19 cellular contexts compared by ENCODE assay signal in the genomic region with DNA sequence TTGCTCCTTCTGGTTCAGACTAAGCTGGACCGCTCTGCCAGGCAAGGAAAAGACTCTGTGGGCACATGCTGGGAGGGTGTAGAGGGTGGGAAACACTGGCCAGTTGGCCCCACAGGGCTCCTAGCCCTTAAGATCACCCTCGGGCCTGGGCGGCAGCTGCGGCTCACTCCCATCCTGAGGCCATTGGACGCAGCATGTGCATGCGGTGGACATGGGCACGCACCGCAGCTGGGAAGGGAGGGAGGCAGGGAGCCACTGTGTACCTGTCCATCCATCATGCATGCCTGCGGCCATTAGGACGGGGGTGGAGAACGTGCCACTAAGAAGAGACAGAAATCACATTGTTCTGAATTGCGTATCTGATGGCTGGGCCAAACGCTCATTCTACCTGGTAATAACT.
DNase-seq lines count a peak whose midpoint lies in the region; ATAC-seq and TF ChIP-seq lines count a peak whose summit lies in the region.
"Had no signal": no experiment of that assay in that cellular context is flagged by ENCODE, and none has a peak within 500 bp of the region (broad histone marks: within the 10 kb centered on the region; RNA-seq: fewer than 3 reads in every experiment).

No MANE protein-coding gene starts in this region.

- H3K9me3 ChIP-seq in mammary epithelial cell (replicated peaks; ENCODE audit: insufficient read depth, low read length) (no peaks in the 10 kb centered on the region), breast epithelium (peaks cover 15 to 35% of the 10 kb centered on the region in 2 donors), upper lobe of right lung (no peaks in the 10 kb centered on the region)
- H3K9me3 ChIP-seq: A549, Caco-2 had no signal

- no peak overlapping the region for H3K27ac Mint-ChIP-seq in osteocyte (ENCODE audit: unreplicated experiment)
- H3K27ac Mint-ChIP-seq: B cell; CD4-positive, alpha-beta T cell; CD8-positive, alpha-beta T cell had no signal

- ATAC-seq in upper lobe of right lung = peak; percentile 16
- no peak for ATAC-seq in HG03521 (IDR thresholded peaks at IDR 0.05; ENCODE audit: unreplicated experiment)
- ATAC-seq in HG02588 (IDR thresholded peaks at IDR 0.05; ENCODE audit: unreplicated experiment) = no peak
- ATAC-seq: A549; CD8-positive, alpha-beta T cell had no signal

- no peaks in the 10 kb centered on the region for H3K36me3 ChIP-seq in mammary epithelial cell (ENCODE audit: insufficient read depth, low read length)
- H3K36me3 ChIP-seq in breast epithelium = no peaks in the 10 kb centered on the region
- H3K36me3 ChIP-seq in upper lobe of right lung = no peaks in the 10 kb centered on the region
- H3K36me3 ChIP-seq: BLaER1 treated with 17β-estradiol and CSF1 and Interleukin-3, amounts not matched to agents 10 nM and 100 nM had no signal

- no peak for TF ChIP-seq CTCF in mammary epithelial cell (conservative IDR thresholded peaks at IDR 0.05 in 1 of 2, IDR thresholded peaks at IDR 0.05 in 1 of 2; ENCODE audit: extremely low read depth in 1 of 2, insufficient read depth in 1 of 2, low read depth in 1 of 2, low read length in 2 of 2)
- no peak for TF ChIP-seq CTCF in breast epithelium (IDR thresholded peaks at IDR 0.05)
- no peak for TF ChIP-seq CTCF in osteocyte (IDR thresholded peaks at IDR 0.05)
- no peak for TF ChIP-seq CTCF in upper lobe of right lung (IDR thresholded peaks at IDR 0.05)
- TF ChIP-seq CTCF in GM13977 (IDR thresholded peaks at IDR 0.05; ENCODE audit: extremely low read depth, insufficient read depth, missing control alignments) = no peak

- H3K27ac ChIP-seq in mammary epithelial cell (ENCODE audit: insufficient read depth, low read depth, low read length) (no peak overlapping the region), breast epithelium (no peak overlapping the region), upper lobe of right lung (no peak overlapping the region)
- H3K27ac ChIP-seq: 22Rv1; A549; BLaER1 treated with 17β-estradiol and CSF1 and Interleukin-3, amounts not matched to agents 10 nM and 100 nM; C4-2B had no signal

- H3K9ac ChIP-seq in mammary epithelial cell (ENCODE audit: insufficient read depth, low read length) = no peak overlapping the region
- H3K9ac ChIP-seq: BLaER1 treated with 17β-estradiol and CSF1 and Interleukin-3, amounts not matched to agents 10 nM and 100 nM had no signal

- no peaks in the 10 kb centered on the region for H3K4me1 ChIP-seq in mammary epithelial cell (ENCODE audit: insufficient read depth, low read length)
- H3K4me1 ChIP-seq in breast epithelium = no peaks in the 10 kb centered on the region
- H3K4me1 ChIP-seq in upper lobe of right lung = no peaks in the 10 kb centered on the region
- H3K4me1 ChIP-seq: A549, Caco-2 had no signal

- TF ChIP-seq POLR2A in breast epithelium (IDR thresholded peaks at IDR 0.05) = no peak

- no peak overlapping the region for H3K4me2 ChIP-seq in mammary epithelial cell (ENCODE audit: insufficient read depth, low read depth, low read length)
- H3K4me2 ChIP-seq: A549; BLaER1 treated with 17β-estradiol and CSF1 and Interleukin-3, amounts not matched to agents 10 nM and 100 nM had no signal

- CTCF ChIA-PET in mammary epithelial cell (lab: Charles Lee; ENCODE audit: low non-redundant PET) = no interaction called here

- H4K20me1 ChIP-seq in mammary epithelial cell (ENCODE audit: insufficient read depth, low read length) = no peaks in the 10 kb centered on the region
- H4K20me1 ChIP-seq: BLaER1 treated with 17β-estradiol and CSF1 and Interleukin-3, amounts not matched to agents 10 nM and 100 nM had no signal

- no peak overlapping the region for H3K4me3 Mint-ChIP-seq in osteocyte (ENCODE audit: unreplicated experiment)
- H3K4me3 Mint-ChIP-seq: B cell; CD4-positive, alpha-beta T cell; CD8-positive, alpha-beta T cell had no signal

- DNase-seq in mammary epithelial cell (no peak), breast epithelium (ENCODE audit: low spot score in 2 of 2) (no peak), osteocyte (ENCODE audit: extremely low spot score, unreplicated experiment) (peak; percentile 79), upper lobe of right lung (no peak), GM13977 (ENCODE audit: low spot score) (no peak)
- DNase-seq: AML-193; Caco-2; Calu3; CD4-positive, alpha-beta T cell; CD8-positive, alpha-beta T cell; DMS79 treated with DMSO at 0.1 percent for 48 hours; GF-D8 had no signal

- H3K36me3 Mint-ChIP-seq in osteocyte (ENCODE audit: unreplicated experiment) = peaks cover 2% of the 10 kb centered on the region
- H3K36me3 Mint-ChIP-seq: CD8-positive, alpha-beta T cell had no signal

- peaks cover 6% of the 10 kb centered on the region for H3K27me3 Mint-ChIP-seq in osteocyte (ENCODE audit: unreplicated experiment)
- H3K27me3 Mint-ChIP-seq: B cell; CD4-positive, alpha-beta T cell had no signal

- dilution Hi-C loops in mammary epithelial cell (cut with HindIII; ENCODE audit: low sequenced_read_pairs) = no loop called here

- BruUV-seq in mammary epithelial cell (replicated peaks; lab: Mats Ljungman, UMichigan) = no TSS peak

- 75% methylated on average over 11 of the region's 13 CpGs for WGBS in mammary epithelial cell (ENCODE audit: low coverage, missing lambda C conversion rate)

- no peak overlapping the region for H3K4me3 ChIP-seq in mammary epithelial cell (replicated peaks in 1 of 3; ENCODE audit: insufficient read depth in 1 of 3, low read depth in 2 of 3, low read length in 3 of 3)
- no peak overlapping the region for H3K4me3 ChIP-seq in breast epithelium
- no peak overlapping the region for H3K4me3 ChIP-seq in upper lobe of right lung
- H3K4me3 ChIP-seq: A549; BLaER1 treated with 17β-estradiol and CSF1 and Interleukin-3, amounts not matched to agents 10 nM and 100 nM had no signal

- intact Hi-C loops in mammary epithelial cell (cut with micrococcal nuclease) (no loop called here), breast epithelium (cut with DNase I; ENCODE audit: low total_unique reads) (no loop called here), upper lobe of right lung (cut with DNase I) (no loop called here)

- in situ Hi-C loops in mammary epithelial cell (cut with MboI; ENCODE audit: low sequenced_read_pairs in 2 of 2) = no loop called here
- in situ Hi-C loops in GM13977 (cut with MboI; ENCODE audit: low pct_unique_long_range_greater_than_20kb, low sequenced_read_pairs, unreplicated experiment) = no loop called here

- H3K27me3 ChIP-seq in mammary epithelial cell (ENCODE audit: insufficient read depth, low read length) = no peaks in the 10 kb centered on the region
- no peaks in the 10 kb centered on the region for H3K27me3 ChIP-seq in breast epithelium
- no peaks in the 10 kb centered on the region for H3K27me3 ChIP-seq in upper lobe of right lung
- H3K27me3 ChIP-seq: BLaER1 treated with 17β-estradiol and CSF1 and Interleukin-3, amounts not matched to agents 10 nM and 100 nM had no signal

- peaks cover 12% of the 10 kb centered on the region for H3K9me3 Mint-ChIP-seq in osteocyte (ENCODE audit: unreplicated experiment)

- H3K79me2 ChIP-seq in mammary epithelial cell (ENCODE audit: insufficient read depth, low read length) = no peaks in the 10 kb centered on the region

- H2AFZ ChIP-seq in mammary epithelial cell (ENCODE audit: low read depth, low read length) = peak overlapping the region; percentile 20

- peaks cover 2% of the 10 kb centered on the region for H3K4me1 Mint-ChIP-seq in osteocyte (ENCODE audit: unreplicated experiment)
- H3K4me1 Mint-ChIP-seq: B cell had no signal
